In the genomic region with DNA sequence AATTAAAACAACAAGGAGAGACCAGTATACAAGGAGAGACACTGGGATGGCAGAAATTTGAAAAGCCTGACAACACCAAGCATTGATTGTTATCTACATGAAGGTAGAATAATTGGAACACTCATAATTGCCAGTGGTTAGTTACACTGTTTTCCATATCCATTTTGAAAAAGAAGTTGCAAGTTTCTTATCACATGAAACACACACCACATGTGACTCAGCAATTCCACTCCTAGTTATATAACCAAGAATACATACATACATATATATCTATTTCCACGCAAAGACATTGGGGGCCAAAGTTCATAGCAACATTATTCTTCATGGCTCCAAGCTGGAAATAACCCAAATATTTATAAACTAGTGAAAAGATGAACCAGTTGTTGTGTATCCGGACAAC, we compare ENCODE assay signal across 35 cellular contexts. TPM values are rescaled to one million over a fixed set of nuclear protein-coding genes. Genes with fewer than 3 reads are reported as not detected.
"Had no signal": no experiment of that assay in that cellular context is flagged by ENCODE, and none has a peak within 500 bp of the region (broad histone marks: within the 10 kb centered on the region; RNA-seq: fewer than 3 reads in every experiment).

No MANE protein-coding gene starts in this region.

- DNase-seq: activated CD4-positive, alpha-beta memory T cell treated with anti-CD3 and anti-CD28 coated beads, Interleukin-2, amount 10 ng/mL, durations not matched to agents 7 days and 5 days; activated CD4-positive, alpha-beta T cell treated with anti-CD3 and anti-CD28 coated beads for 4 hours; activated gamma-delta T cell; activated naive CD4-positive, alpha-beta T cell treated with Interleukin-2 at 50 U/mL for 16 hours; activated naive CD8-positive, alpha-beta T cell treated with anti-CD3 and anti-CD28 coated beads, Interleukin-2, amount 10 ng/mL, durations not matched to agents 7 days and 5 days; activated T-cell treated with anti-CD3 and anti-CD28 coated beads, Interleukin-2, amount 50 U/mL, for 24 hours; amygdala; colonic mucosa; Kasumi-1; KG1; MG63; NCI-H1048; NCI-H1105 treated with DMSO at 0.1 percent for 48 hours; NCI-H1436; NCI-H1694; NCI-H1930; NCI-H2081 treated with DMSO at 0.1 percent for 48 hours; NCI-H226; NCI-H446 treated with DMSO at 0.1 percent for 48 hours; NCI-H524; NCI-H69; PC-3; Peyer's patch; RPMI8226; SHP77 treated with DMSO at 0.1 percent for 48 hours; SK-N-SH; T-cell; T-helper 17 cell had no signal

- H3K9me3 Mint-ChIP-seq: activated CD4-positive, alpha-beta memory T cell treated with anti-CD3 and anti-CD28 coated beads, Interleukin-2, amount 10 ng/mL, durations not matched to agents 7 days and 5 days; activated naive CD4-positive, alpha-beta T cell treated with anti-CD3 and anti-CD28 coated beads, Interleukin-2, amount 50 U/mL, for 24 hours; activated naive CD8-positive, alpha-beta T cell treated with anti-CD3 and anti-CD28 coated beads, Interleukin-2, amount 10 ng/mL, durations not matched to agents 7 days and 5 days; activated T-cell treated with anti-CD3 and anti-CD28 coated beads, Interleukin-2, amount 50 U/mL, for 24 hours; activated T-helper 2 cell treated with anti-CD3 and anti-CD28 coated beads, Interferon-gamma antibody, Interleukin-2, Interleukin-4, amounts not matched to agents 10 μg/mL and 5 μg/mL and 100 μg/mL, durations not matched to agents 14 hours and 24 hours and 36 hours; central memory CD8-positive, alpha-beta T cell; T-cell; WTC11 had no signal

- H3K36me3 Mint-ChIP-seq: activated naive CD4-positive, alpha-beta T cell treated with anti-CD3 and anti-CD28 coated beads, Interleukin-2, amount 50 U/mL, for 24 hours; activated naive CD8-positive, alpha-beta T cell treated with anti-CD3 and anti-CD28 coated beads, Interleukin-2, amount 10 ng/mL, durations not matched to agents 7 days and 5 days; T-cell; WTC11 had no signal

- H3K27ac Mint-ChIP-seq: activated CD4-positive, alpha-beta memory T cell treated with anti-CD3 and anti-CD28 coated beads, Interleukin-2, amount 10 ng/mL, durations not matched to agents 7 days and 5 days; activated naive CD4-positive, alpha-beta T cell treated with anti-CD3 and anti-CD28 coated beads, Interleukin-2, amount 50 U/mL, for 24 hours; activated naive CD8-positive, alpha-beta T cell treated with anti-CD3 and anti-CD28 coated beads, Interleukin-2, amount 10 ng/mL, durations not matched to agents 7 days and 5 days; activated T-cell treated with anti-CD3 and anti-CD28 coated beads, Interleukin-2, amount 50 U/mL, for 24 hours; activated T-helper 2 cell treated with anti-CD3 and anti-CD28 coated beads, Interferon-gamma antibody, Interleukin-2, Interleukin-4, amounts not matched to agents 10 μg/mL and 5 μg/mL and 100 μg/mL, durations not matched to agents 14 hours and 24 hours and 36 hours; T-cell; T-helper 17 cell; WTC11 had no signal

- H3K4me1 Mint-ChIP-seq: activated CD4-positive, alpha-beta memory T cell treated with anti-CD3 and anti-CD28 coated beads, Interleukin-2, amount 10 ng/mL, durations not matched to agents 7 days and 5 days; activated naive CD4-positive, alpha-beta T cell treated with anti-CD3 and anti-CD28 coated beads, Interleukin-2, amount 50 U/mL, for 24 hours; activated naive CD8-positive, alpha-beta T cell treated with anti-CD3 and anti-CD28 coated beads, Interleukin-2, amount 10 ng/mL, durations not matched to agents 7 days and 5 days; central memory CD8-positive, alpha-beta T cell had no signal

- H3K4me3 Mint-ChIP-seq: activated CD4-positive, alpha-beta memory T cell treated with anti-CD3 and anti-CD28 coated beads, Interleukin-2, amount 10 ng/mL, durations not matched to agents 7 days and 5 days; activated naive CD4-positive, alpha-beta T cell treated with anti-CD3 and anti-CD28 coated beads, Interleukin-2, amount 50 U/mL, for 24 hours; activated naive CD8-positive, alpha-beta T cell treated with anti-CD3 and anti-CD28 coated beads, Interleukin-2, amount 10 ng/mL, durations not matched to agents 7 days and 5 days; activated T-cell treated with anti-CD3 and anti-CD28 coated beads, Interleukin-2, amount 50 U/mL, for 24 hours; central memory CD8-positive, alpha-beta T cell; T-cell; T-helper 17 cell; WTC11 had no signal

- ATAC-seq: activated CD4-positive, CD25-positive, alpha-beta regulatory T cell treated with anti-CD3 and anti-CD28 coated beads, Interleukin-2, amount 50 U/mL, for 24 hours; PC-3; T-cell; T-helper 17 cell; WTC11 had no signal

RNA-seq across cellular contexts. Expression of gene PABPC3, which starts 15.2 kb away (rescaled TPM):
- total RNA-seq: ascending aorta, cardiac muscle cell had no signal
